In the genomic region with DNA sequence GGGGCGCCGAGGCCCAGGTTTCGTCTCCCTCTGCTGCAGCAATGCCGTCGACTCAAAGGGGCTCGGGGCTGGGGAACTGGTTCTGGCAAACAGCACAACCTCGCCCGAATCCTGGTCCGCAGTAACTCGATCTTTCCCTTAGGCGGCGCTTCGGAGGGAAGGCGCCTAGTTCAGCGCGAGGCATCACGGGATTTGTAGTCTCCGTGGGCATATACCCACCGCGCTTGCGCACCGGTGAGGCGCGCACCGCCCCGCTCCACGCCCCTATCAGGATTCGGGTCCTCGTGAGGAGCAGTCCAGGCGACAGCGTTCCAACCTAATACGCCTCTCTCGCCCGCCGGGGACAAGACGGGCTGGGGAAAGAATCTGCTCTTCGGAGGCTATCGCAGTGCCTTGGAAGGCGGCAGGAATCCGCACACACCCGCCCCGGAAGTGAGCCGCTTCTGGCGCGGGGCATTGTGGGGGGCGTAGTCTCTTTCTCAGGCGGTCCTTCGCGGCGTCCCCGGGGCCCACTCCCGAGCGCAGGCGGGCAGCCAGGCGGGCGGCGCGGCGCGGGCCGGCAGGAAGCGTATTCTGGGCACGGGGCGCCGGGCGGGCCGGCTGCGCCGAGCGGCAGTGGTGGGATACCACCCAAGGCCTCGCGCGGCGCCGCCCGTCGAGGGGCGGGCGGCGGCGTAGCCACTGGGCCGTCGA, we compare ENCODE assay signal across 8 cellular contexts. TPM values are rescaled to one million over a fixed set of nuclear protein-coding genes. Genes with fewer than 3 reads are reported as not detected.
DNase-seq lines count a peak whose midpoint lies in the region; ATAC-seq, FAIRE-seq and TF ChIP-seq lines count a peak whose summit lies in the region.

TSS of gene THAP11 (plus strand) at position 505 of the 693 bp plus-strand sequence. CDS start 235 bp downstream, outside the sequence.

- H3K27me3 Mint-ChIP-seq in endodermal cell (ENCODE audit: insufficient read depth): no peaks in the 10 kb centered on the region

- ATAC-seq in GM21423 (IDR thresholded peaks at IDR 0.05; ENCODE audit: unreplicated experiment): peak; percentile 41

- DNase-seq in D721Med (ENCODE audit: insufficient read length, low spot score): peak; percentile 68
- peak; percentile 98 for DNase-seq in NT2/D1 (ENCODE audit: low read depth, low spot score)
- peak; percentile 88 for DNase-seq in activated CD8-positive, alpha-beta memory T cell treated with anti-CD3 and anti-CD28 coated beads, Interleukin-2, amount 50 U/mL, for 1 hour (ENCODE audit: extremely low read depth)
- peak; percentile 99 for DNase-seq in endodermal cell
- DNase-seq in stimulated activated CD8-positive, alpha-beta memory T cell treated with anti-CD3 and anti-CD28 coated beads, Interleukin-15, amount 100 ng/mL, for 24 hours (ENCODE audit: low read depth): peak; percentile 83

- no peaks in the 10 kb centered on the region for H3K9me3 Mint-ChIP-seq in endodermal cell

- H3K9me3 ChIP-seq in HUES6 (ENCODE audit: control insufficient read depth, insufficient read depth, low read depth, low read length): no peaks in the 10 kb centered on the region
- H3K9me3 ChIP-seq in NT2/D1 (ENCODE audit: insufficient read depth, low read length): no peaks in the 10 kb centered on the region
- no peaks in the 10 kb centered on the region for H3K9me3 ChIP-seq in endodermal cell (ENCODE audit: control insufficient read depth, low read length)
- H3K9me3 ChIP-seq in mesodermal cell (ENCODE audit: control insufficient read depth, low read length): no peaks in the 10 kb centered on the region

- peak within 1 kb of the TSS; percentile 97 for H3K27ac Mint-ChIP-seq in endodermal cell

- no peaks in the 10 kb centered on the region for H3K36me3 Mint-ChIP-seq in endodermal cell (ENCODE audit: low read depth)

- peak within 1 kb of the TSS; percentile 90 for H3K27ac ChIP-seq in HUES6 (ENCODE audit: low read depth, low read length)
- peak within 1 kb of the TSS; percentile 71 for H3K27ac ChIP-seq in endodermal cell (ENCODE audit: low read depth, low read length)
- H3K27ac ChIP-seq in mesodermal cell (ENCODE audit: low read depth, low read length, severe bottlenecking): peak within 1 kb of the TSS; percentile 82

- WGBS in endodermal cell (ENCODE audit: insufficient coverage in 1 of 2, insufficient read length in 1 of 2), 2 experiments: 1 to 2% methylated on average over 44 to 83 of the region's 83 CpGs
- 0 to 2% methylated on average over 68 to 73 of the region's 83 CpGs for WGBS in mesodermal cell (ENCODE audit: insufficient coverage in 2 of 2), 2 experiments

- H3K36me3 ChIP-seq in HUES6 (ENCODE audit: control insufficient read depth, insufficient read depth, low read length) (no peaks in the 10 kb centered on the region), NT2/D1 (ENCODE audit: insufficient read depth, insufficient read length, low read length) (peaks cover 30% of the 10 kb centered on the region), endodermal cell (ENCODE audit: control insufficient read depth, insufficient read depth, low read length) (peaks cover 4% of the 10 kb centered on the region), mesodermal cell (ENCODE audit: control insufficient read depth, insufficient read depth, low read length) (peaks cover 4% of the 10 kb centered on the region)

- peak within 1 kb of the TSS; percentile 90 for H3K9ac ChIP-seq in HUES6 (ENCODE audit: low read length)
- peak within 1 kb of the TSS; percentile 98 for H3K9ac ChIP-seq in NT2/D1 (ENCODE audit: insufficient read length, low read depth)
- peak within 1 kb of the TSS; percentile 45 for H3K9ac ChIP-seq in endodermal cell (ENCODE audit: extremely low read depth, low read length, poor library complexity, severe bottlenecking)

- H3K4me3 ChIP-seq in HUES6 (ENCODE audit: low read depth, low read length) (peak within 1 kb of the TSS; percentile 92), NT2/D1 (ENCODE audit: insufficient read length, low read depth) (peak within 1 kb of the TSS; percentile 95), endodermal cell (ENCODE audit: low read length) (peak within 1 kb of the TSS; percentile 90), mesodermal cell (ENCODE audit: extremely low read depth, insufficient read depth, low read length, poor library complexity, severe bottlenecking) (peak within 1 kb of the TSS; percentile 62)

- H3K4me1 Mint-ChIP-seq in endodermal cell: peaks cover 37% of the 10 kb centered on the region

- no peak for FAIRE-seq in D721Med (lab: Jason Lieb, UNC)

- H3K4me1 ChIP-seq in HUES6 (ENCODE audit: control insufficient read depth, insufficient read depth, low read length) (peaks cover 33% of the 10 kb centered on the region), NT2/D1 (ENCODE audit: insufficient read depth, insufficient read length) (peaks cover 4% of the 10 kb centered on the region), endodermal cell (ENCODE audit: control insufficient read depth, insufficient read depth, low read length) (peaks cover 22% of the 10 kb centered on the region), mesodermal cell (ENCODE audit: control insufficient read depth, insufficient read depth, low read length, poor library complexity, severe bottlenecking) (peaks cover 27% of the 10 kb centered on the region)

- TF ChIP-seq CTCF in D721Med (IDR thresholded peaks at IDR 0.05; ENCODE audit: insufficient read depth, missing control alignments) (peak; percentile 84), endodermal cell (conservative IDR thresholded peaks at IDR 0.05) (peak; percentile 81)

- peak within 1 kb of the TSS; percentile 85 for H3K4me3 Mint-ChIP-seq in endodermal cell

- no peaks in the 10 kb centered on the region for H3K27me3 ChIP-seq in HUES6 (ENCODE audit: control insufficient read depth, insufficient read depth, low read length)
- no peaks in the 10 kb centered on the region for H3K27me3 ChIP-seq in NT2/D1 (ENCODE audit: insufficient read depth, insufficient read length)
- no peaks in the 10 kb centered on the region for H3K27me3 ChIP-seq in endodermal cell (ENCODE audit: control insufficient read depth, insufficient read depth, low read length, poor library complexity, severe bottlenecking)

RNA-seq across cellular contexts. Expression of gene THAP11, which starts in this region (rescaled TPM):
- 10 to 100 TPM; 28.0 to 32.9 TPM for total RNA-seq in endodermal cell
- polyA plus RNA-seq in endodermal cell (2013, experiment 1 of 2): 28.7 TPM
- polyA plus RNA-seq in endodermal cell (2013, experiment 2 of 2): 26.0 TPM
- 25.7 TPM for polyA plus RNA-seq in mesodermal cell (2013, experiment 1 of 2)
- 24.1 TPM for polyA plus RNA-seq in mesodermal cell (2013, experiment 2 of 2)

Comparison
In these comparisons a context has a peak if more than half of its experiments do, and no peak if none do; other contexts are left out.
1. Peak in every context shown above with its lines: DNase-seq, ATAC-seq, H3K4me3 ChIP-seq and H3K27ac ChIP-seq.
2. H3K9ac ChIP-seq: peak in every context shown above with its lines; median percentile 98 in NT2/D1; 90 in HUES6; 45 in endodermal cell.